17 cellular contexts compared by ENCODE assay signal in genomic region chr7:54880326-54880989, GRCh38.
DNase-seq lines count a peak whose midpoint lies in the region; ATAC-seq, FAIRE-seq and TF ChIP-seq lines count a peak whose summit lies in the region.
"Had no signal": no experiment of that assay in that cellular context is flagged by ENCODE, and none has a peak within 500 bp of the region (broad histone marks: within the 10 kb centered on the region; RNA-seq: fewer than 3 reads in every experiment).

No MANE protein-coding gene starts in this region.

- TF ChIP-seq POLR2A in GM12892 (IDR thresholded peaks at IDR 0.05; ENCODE audit: low read depth, low read length) = no peak

- H3K27ac ChIP-seq in OCI-LY3 (ENCODE audit: low read length) = peak overlapping the region; percentile 81

- no peaks in the 10 kb centered on the region for H4K20me1 ChIP-seq in OCI-LY3 (ENCODE audit: insufficient read depth, low read length)

- no peaks in the 10 kb centered on the region for H3K36me3 Mint-ChIP-seq in nephron (ENCODE audit: low read depth)
- H3K36me3 Mint-ChIP-seq: CD8-positive, alpha-beta T cell had no signal

- H3K9me3 Mint-ChIP-seq in nephron = no peaks in the 10 kb centered on the region
- H3K9me3 Mint-ChIP-seq: CD8-positive, alpha-beta T cell had no signal

- peaks cover 14% of the 10 kb centered on the region for H3K4me1 Mint-ChIP-seq in nephron
- H3K4me1 Mint-ChIP-seq: B cell had no signal

- H3K36me3 ChIP-seq in BE2C (no peaks in the 10 kb centered on the region), OCI-LY3 (replicated peaks; ENCODE audit: low read depth, low read length) (peaks cover 2% of the 10 kb centered on the region)

- H3K4me2 ChIP-seq in OCI-LY3 (ENCODE audit: low read length) = peak overlapping the region; percentile 65

- H3K4me3 ChIP-seq in BE2C (ENCODE audit: low read depth, low read length) (0 out of 2 replicates have a peak overlapping the region, but pooled peaks have one; percentile 1), OCI-LY3 (ENCODE audit: low read length) (peak overlapping the region; percentile 41)

- H3K27ac Mint-ChIP-seq in nephron = peak overlapping the region; percentile 64 to 93 (median 79)
- H3K27ac Mint-ChIP-seq: B cell; CD8-positive, alpha-beta T cell had no signal

- ATAC-seq in HG03442 (IDR thresholded peaks at IDR 0.05; ENCODE audit: unreplicated experiment) = no peak
- no peak for ATAC-seq in HG03025 (IDR thresholded peaks at IDR 0.05; ENCODE audit: low FRiP score, unreplicated experiment)
- no peak for ATAC-seq in HG03097 (IDR thresholded peaks at IDR 0.05; ENCODE audit: low FRiP score, unreplicated experiment)
- ATAC-seq: CD8-positive, alpha-beta T cell; SK-N-SH treated with all-trans-retinoic acid at 6 μM for 48 hours had no signal

- no peaks in the 10 kb centered on the region for H3K79me2 ChIP-seq in OCI-LY3 (ENCODE audit: low read length)

- DNase-seq in BE2C = peak; percentile 80
- DNase-seq in glomerular visceral epithelial cell (ENCODE audit: extremely low spot score) = peak; percentile 7
- no peak for DNase-seq in GM12892 (ENCODE audit: insufficient read length)
- DNase-seq: CD8-positive, alpha-beta T cell; DMS 273 treated with DMSO at 0.1 percent for 48 hours; Karpas-422; NCI-H1436; NCI-H2081; NCI-H526 treated with DMSO at 0.1 percent for 48 hours had no signal

- H3K9me3 ChIP-seq in BE2C (no peaks in the 10 kb centered on the region), OCI-LY3 (ENCODE audit: insufficient read depth, low read length) (no peaks in the 10 kb centered on the region)

- H2AFZ ChIP-seq in OCI-LY3 (ENCODE audit: low read depth, low read length) = peak overlapping the region; percentile 29; the same call in 1 of the 2 replicates

- H3K9ac ChIP-seq in OCI-LY3 (ENCODE audit: low read length) = peak overlapping the region; percentile 63

- no peak for FAIRE-seq in GM12892 (lab: Jason Lieb, UNC)
- FAIRE-seq: H1 had no signal

- peaks cover 54% of the 10 kb centered on the region for H3K4me1 ChIP-seq in BE2C
- H3K4me1 ChIP-seq in OCI-LY3 (ENCODE audit: low read length) = peaks cover 54% of the 10 kb centered on the region

- H3K4me3 Mint-ChIP-seq in nephron = peak overlapping the region in 1 of 3 experiments; percentile 12
- H3K4me3 Mint-ChIP-seq: B cell; CD8-positive, alpha-beta T cell had no signal

- H3K27me3 ChIP-seq in BE2C (no peaks in the 10 kb centered on the region), OCI-LY3 (ENCODE audit: low read depth, low read length) (no peaks in the 10 kb centered on the region)

- no peak for TF ChIP-seq CTCF in BE2C (IDR thresholded peaks at IDR 0.05; ENCODE audit: low read depth, low read length)
- no peak for TF ChIP-seq CTCF in OCI-LY3 (IDR thresholded peaks at IDR 0.05; ENCODE audit: low read depth, low read length)
- TF ChIP-seq CTCF in nephron (IDR thresholded peaks at IDR 0.05; ENCODE audit: unreplicated experiment in 3 of 3) = no peak

- H3K27me3 Mint-ChIP-seq in nephron (ENCODE audit: low read depth) = no peaks in the 10 kb centered on the region
- H3K27me3 Mint-ChIP-seq: B cell had no signal
